1 cellular context compared by ENCODE assay signal in genomic region chr2:240559271-240559670, GRCh38.
TF ChIP-seq lines count a peak whose summit lies in the region.

No MANE protein-coding gene starts in this region.

TF ChIP-seq in GM12878, 131 proteins besides CTCF, POLR2A, EP300 and RAD21:
- TF ChIP-seq, protein P1, sequence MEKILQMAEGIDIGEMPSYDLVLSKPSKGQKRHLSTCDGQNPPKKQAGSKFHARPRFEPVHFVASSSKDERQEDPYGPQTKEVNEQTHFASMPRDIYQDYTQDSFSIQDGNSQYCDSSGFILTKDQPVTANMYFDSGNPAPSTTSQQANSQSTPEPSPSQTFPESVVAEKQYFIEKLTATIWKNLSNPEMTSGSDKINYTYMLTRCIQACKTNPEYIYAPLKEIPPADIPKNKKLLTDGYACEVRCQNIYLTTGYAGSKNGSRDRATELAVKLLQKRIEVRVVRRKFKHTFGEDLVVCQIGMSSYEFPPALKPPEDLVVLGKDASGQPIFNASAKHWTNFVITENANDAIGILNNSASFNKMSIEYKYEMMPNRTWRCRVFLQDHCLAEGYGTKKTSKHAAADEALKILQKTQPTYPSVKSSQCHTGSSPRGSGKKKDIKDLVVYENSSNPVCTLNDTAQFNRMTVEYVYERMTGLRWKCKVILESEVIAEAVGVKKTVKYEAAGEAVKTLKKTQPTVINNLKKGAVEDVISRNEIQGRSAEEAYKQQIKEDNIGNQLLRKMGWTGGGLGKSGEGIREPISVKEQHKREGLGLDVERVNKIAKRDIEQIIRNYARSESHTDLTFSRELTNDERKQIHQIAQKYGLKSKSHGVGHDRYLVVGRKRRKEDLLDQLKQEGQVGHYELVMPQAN (conservative IDR thresholded peaks at IDR 0.05), result no peak
- TF ChIP-seq, protein P2, sequence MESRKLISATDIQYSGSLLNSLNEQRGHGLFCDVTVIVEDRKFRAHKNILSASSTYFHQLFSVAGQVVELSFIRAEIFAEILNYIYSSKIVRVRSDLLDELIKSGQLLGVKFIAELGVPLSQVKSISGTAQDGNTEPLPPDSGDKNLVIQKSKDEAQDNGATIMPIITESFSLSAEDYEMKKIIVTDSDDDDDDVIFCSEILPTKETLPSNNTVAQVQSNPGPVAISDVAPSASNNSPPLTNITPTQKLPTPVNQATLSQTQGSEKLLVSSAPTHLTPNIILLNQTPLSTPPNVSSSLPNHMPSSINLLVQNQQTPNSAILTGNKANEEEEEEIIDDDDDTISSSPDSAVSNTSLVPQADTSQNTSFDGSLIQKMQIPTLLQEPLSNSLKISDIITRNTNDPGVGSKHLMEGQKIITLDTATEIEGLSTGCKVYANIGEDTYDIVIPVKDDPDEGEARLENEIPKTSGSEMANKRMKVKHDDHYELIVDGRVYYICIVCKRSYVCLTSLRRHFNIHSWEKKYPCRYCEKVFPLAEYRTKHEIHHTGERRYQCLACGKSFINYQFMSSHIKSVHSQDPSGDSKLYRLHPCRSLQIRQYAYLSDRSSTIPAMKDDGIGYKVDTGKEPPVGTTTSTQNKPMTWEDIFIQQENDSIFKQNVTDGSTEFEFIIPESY (IDR thresholded peaks at IDR 0.05), result no peak
- no peak for TF ChIP-seq EGR1 (IDR thresholded peaks at IDR 0.05; ENCODE audit: borderline replicate concordance in 1 of 2, low read depth in 2 of 2, low read length in 2 of 2)
- no peak for TF ChIP-seq BMI1 (IDR thresholded peaks at IDR 0.05; ENCODE audit: borderline replicate concordance)
- no peak for TF ChIP-seq MYB (IDR thresholded peaks at IDR 0.05; ENCODE audit: borderline replicate concordance, low read depth, low read length)
- TF ChIP-seq CREM (IDR thresholded peaks at IDR 0.05; ENCODE audit: low read depth), result no peak
- TF ChIP-seq ESRRA (IDR thresholded peaks at IDR 0.05; ENCODE audit: low read length), result no peak
- TF ChIP-seq SP1 (IDR thresholded peaks at IDR 0.05; ENCODE audit: low read depth, low read length), result no peak
- no peak for TF ChIP-seq GABPA (IDR thresholded peaks at IDR 0.05; ENCODE audit: low read depth)
- no peak for TF ChIP-seq CREB1 (IDR thresholded peaks at IDR 0.05; ENCODE audit: low read depth)
- no peak for TF ChIP-seq MXI1 (IDR thresholded peaks at IDR 0.05; ENCODE audit: low read depth, low read length)
- no peak for TF ChIP-seq IKZF1 (conservative IDR thresholded peaks at IDR 0.05)
- no peak for TF ChIP-seq FOS (IDR thresholded peaks at IDR 0.05; ENCODE audit: borderline replicate concordance, extremely low read depth, insufficient read length)
- TF ChIP-seq MTA3 (IDR thresholded peaks at IDR 0.05; ENCODE audit: borderline replicate concordance, low read length), result no peak
- TF ChIP-seq, protein P3, sequence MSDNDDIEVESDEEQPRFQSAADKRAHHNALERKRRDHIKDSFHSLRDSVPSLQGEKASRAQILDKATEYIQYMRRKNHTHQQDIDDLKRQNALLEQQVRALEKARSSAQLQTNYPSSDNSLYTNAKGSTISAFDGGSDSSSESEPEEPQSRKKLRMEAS (IDR thresholded peaks at IDR 0.05; ENCODE audit: low read depth, low read length), result no peak
- no peak for TF ChIP-seq MTA2 (IDR thresholded peaks at IDR 0.05; ENCODE audit: low read depth)
- no peak for TF ChIP-seq MYC (IDR thresholded peaks at IDR 0.05; ENCODE audit: insufficient read depth, insufficient read length, insufficient replicate concordance, low read length, severe bottlenecking)
- TF ChIP-seq KDM1A (IDR thresholded peaks at IDR 0.05; ENCODE audit: borderline replicate concordance), result no peak
- TF ChIP-seq HDGF (IDR thresholded peaks at IDR 0.05), result no peak
